In genomic region chr1:1006305-1007159, GRCh38 we compare ENCODE assay signal across 16 cellular contexts. TPM values are rescaled to one million over a fixed set of nuclear protein-coding genes. Genes with fewer than 3 reads are reported as not detected.
DNase-seq lines count a peak whose midpoint lies in the region; ATAC-seq and TF ChIP-seq lines count a peak whose summit lies in the region.
"Had no signal": no experiment of that assay in that cellular context is flagged by ENCODE, and none has a peak within 500 bp of the region (broad histone marks: within the 10 kb centered on the region; RNA-seq: fewer than 3 reads in every experiment).

No MANE protein-coding gene starts in this region.

- intact Hi-C loops in activated naive CD4-positive, alpha-beta T cell treated with anti-CD3 and anti-CD28 coated beads for 36 hours (cut with micrococcal nuclease): no loop called here
- intact Hi-C loops in left lung (cut with DNase I): no loop called here
- intact Hi-C loops in stomach (cut with DNase I; ENCODE audit: low total_unique reads): no loop called here

- H3K4me3 ChIP-seq in left lung (no peak overlapping the region), stomach (no peak overlapping the region)
- H3K4me3 ChIP-seq: tibial artery had no signal

- H3K27me3 Mint-ChIP-seq in activated naive CD4-positive, alpha-beta T cell treated with anti-CD3 and anti-CD28 coated beads, Interleukin-2, amount 10 ng/mL, durations not matched to agents 7 days and 5 days: peaks cover 74% of the 10 kb centered on the region
- peaks cover 27% of the 10 kb centered on the region for H3K27me3 Mint-ChIP-seq in activated naive CD4-positive, alpha-beta T cell treated with anti-CD3 and anti-CD28 coated beads for 36 hours (ENCODE audit: low read depth)

- DNase-seq in activated naive CD4-positive, alpha-beta T cell treated with anti-CD3 and anti-CD28 coated beads, Interleukin-2, amount 10 ng/mL, durations not matched to agents 7 days and 5 days: peak; percentile 17
- DNase-seq in activated naive CD4-positive, alpha-beta T cell treated with anti-CD3 and anti-CD28 coated beads for 36 hours: no peak
- peak; percentile 97 for DNase-seq in SW480 (ENCODE audit: low spot score)
- DNase-seq in left lung: peak; percentile 32 to 67
- peak; percentile 57 for DNase-seq in stomach
- DNase-seq in iPS-NIHi7 (ENCODE audit: extremely low spot score): no peak
- no peak for DNase-seq in nucleus accumbens (lab: John Stamatoyannopoulos, UW)
- DNase-seq: activated CD4-positive, alpha-beta T cell treated with anti-CD3 and anti-CD28 coated beads for 4 hours; KBM-7; kidney glomerular epithelial cell; NCI-H1694 treated with DMSO at 0.1 percent for 48 hours; stimulated activated CD4-positive, alpha-beta T cell treated with anti-CD3 and anti-CD28 coated beads, Interleukin-15, amount 100 ng/mL, for 24 hours; SW 1271; tibial artery had no signal

- no peak overlapping the region for H3K4me3 Mint-ChIP-seq in activated naive CD4-positive, alpha-beta T cell treated with anti-CD3 and anti-CD28 coated beads, Interleukin-2, amount 10 ng/mL, durations not matched to agents 7 days and 5 days
- no peak overlapping the region for H3K4me3 Mint-ChIP-seq in activated naive CD4-positive, alpha-beta T cell treated with anti-CD3 and anti-CD28 coated beads for 36 hours

- no peaks in the 10 kb centered on the region for H3K9me3 ChIP-seq in left lung
- H3K9me3 ChIP-seq in stomach: no peaks in the 10 kb centered on the region
- H3K9me3 ChIP-seq: tibial artery had no signal

- no peak overlapping the region for H3K27ac Mint-ChIP-seq in activated naive CD4-positive, alpha-beta T cell treated with anti-CD3 and anti-CD28 coated beads, Interleukin-2, amount 10 ng/mL, durations not matched to agents 7 days and 5 days
- no peak overlapping the region for H3K27ac Mint-ChIP-seq in activated naive CD4-positive, alpha-beta T cell treated with anti-CD3 and anti-CD28 coated beads for 36 hours

- ATAC-seq in left lung: no peak
- ATAC-seq in GM19035 (IDR thresholded peaks at IDR 0.05; ENCODE audit: unreplicated experiment): no peak

- no peak for TF ChIP-seq EP300 in stomach (IDR thresholded peaks at IDR 0.05)

- H3K27ac ChIP-seq in left lung (no peak overlapping the region), stomach (no peak overlapping the region)
- H3K27ac ChIP-seq: tibial artery had no signal

- H3K36me3 Mint-ChIP-seq in activated naive CD4-positive, alpha-beta T cell treated with anti-CD3 and anti-CD28 coated beads, Interleukin-2, amount 10 ng/mL, durations not matched to agents 7 days and 5 days: no peaks in the 10 kb centered on the region
- H3K36me3 Mint-ChIP-seq in activated naive CD4-positive, alpha-beta T cell treated with anti-CD3 and anti-CD28 coated beads for 36 hours (ENCODE audit: low read depth): no peaks in the 10 kb centered on the region

- 69 to 71% (median 70%) methylated on average over 23 to 37 of the region's 37 CpGs for WGBS in stomach, 5 donors

- TF ChIP-seq POLR2A in stomach (IDR thresholded peaks at IDR 0.05): no peak

- no peak for TF ChIP-seq CTCF in left lung (IDR thresholded peaks at IDR 0.05)
- no peak for TF ChIP-seq CTCF in stomach (IDR thresholded peaks at IDR 0.05)

- no peaks in the 10 kb centered on the region for H3K9me3 Mint-ChIP-seq in activated naive CD4-positive, alpha-beta T cell treated with anti-CD3 and anti-CD28 coated beads, Interleukin-2, amount 10 ng/mL, durations not matched to agents 7 days and 5 days
- H3K9me3 Mint-ChIP-seq in activated naive CD4-positive, alpha-beta T cell treated with anti-CD3 and anti-CD28 coated beads for 36 hours: no peaks in the 10 kb centered on the region

- CTCF ChIA-PET in activated naive CD4-positive, alpha-beta T cell treated with anti-CD3 and anti-CD28 coated beads, Interleukin-2, amount 10 ng/mL, durations not matched to agents 7 days and 5 days (lab: Charles Lee): interaction anchor here (0.8 to 1.7 kb wide), 2 partner anchors 22 to 24 kb away, joined by 5 read pairs; no protein-coding TSS in a partner anchor
- CTCF ChIA-PET in activated naive CD4-positive, alpha-beta T cell treated with anti-CD3 and anti-CD28 coated beads for 36 hours (lab: Charles Lee): interaction anchor here (2.3 kb wide), 1 partner anchor 22 kb away, joined by 9 read pairs; no protein-coding TSS in a partner anchor

- H3K36me3 ChIP-seq in left lung (no peaks in the 10 kb centered on the region), stomach (no peaks in the 10 kb centered on the region)

- H3K27me3 ChIP-seq in left lung: peaks cover 0 to 47% of the 10 kb centered on the region in 2 donors
- H3K27me3 ChIP-seq in stomach: peaks cover 0 to 47% (median 2%) of the 10 kb centered on the region in 3 donors

- H3K4me1 Mint-ChIP-seq in activated naive CD4-positive, alpha-beta T cell treated with anti-CD3 and anti-CD28 coated beads, Interleukin-2, amount 10 ng/mL, durations not matched to agents 7 days and 5 days: peaks cover 12% of the 10 kb centered on the region
- H3K4me1 Mint-ChIP-seq in activated naive CD4-positive, alpha-beta T cell treated with anti-CD3 and anti-CD28 coated beads for 36 hours (ENCODE audit: low read depth): peaks cover 9% of the 10 kb centered on the region

- peaks cover 12 to 22% of the 10 kb centered on the region in 2 donors for H3K4me1 ChIP-seq in left lung
- peaks cover 21 to 32% (median 28%) of the 10 kb centered on the region in 4 donors for H3K4me1 ChIP-seq in stomach

RNA-seq across cellular contexts. Expression of gene HES4, which starts 6.6 kb away (rescaled TPM):
- 1 to 10 TPM; 4.1 to 4.7 TPM for total RNA-seq in activated naive CD4-positive, alpha-beta T cell treated with anti-CD3 and anti-CD28 coated beads for 36 hours
- total RNA-seq in left lung (10 to 100 TPM; 25.6 to 37.5 TPM), stomach (100 to 1,000 TPM in 1 of 5 donors, 10 to 100 TPM in 3, not detected in 1; 14.9 to 212 (median 60.8) TPM)
- 10 to 100 TPM in 2 of 3 donors, 1 to 10 TPM in 1; 4.0 to 29.3 (median 13.4) TPM for polyA plus RNA-seq in stomach

RNA-seq across cellular contexts. Expression of gene ISG15, which starts 6.8 kb away (rescaled TPM):
- total RNA-seq in activated naive CD4-positive, alpha-beta T cell treated with anti-CD3 and anti-CD28 coated beads for 36 hours: 100 to 1,000 TPM; 143 to 147 TPM
- 10 to 100 TPM; 75.4 to 90.0 TPM for total RNA-seq in left lung
- total RNA-seq in stomach: 10 to 100 TPM; 16.3 to 84.6 (median 19.3) TPM
- 100 to 1,000 TPM in 1 of 3 donors, 10 to 100 TPM in 2; 78.1 to 105 (median 97.1) TPM for polyA plus RNA-seq in stomach

RNA-seq across cellular contexts. Expression of gene AGRN, which starts 13.4 kb away (rescaled TPM):
- 10 to 100 TPM; 30.5 to 35.1 TPM for total RNA-seq in activated naive CD4-positive, alpha-beta T cell treated with anti-CD3 and anti-CD28 coated beads for 36 hours
- total RNA-seq in left lung (100 to 1,000 TPM in 1 of 2 donors, 10 to 100 TPM in 1; 96.8 to 208 TPM), stomach (100 to 1,000 TPM in 2 of 5 donors, 10 to 100 TPM in 3; 38.0 to 459 (median 77.8) TPM)
- polyA plus RNA-seq in stomach: 10 to 100 TPM in 2 of 3 donors, 1 to 10 TPM in 1; 3.5 to 33.7 (median 31.9) TPM

RNA-seq across cellular contexts. Expression of gene PERM1, which starts 24.6 kb away (rescaled TPM):
- total RNA-seq in activated naive CD4-positive, alpha-beta T cell treated with anti-CD3 and anti-CD28 coated beads for 36 hours: not detected
- total RNA-seq in left lung (not detected), stomach (under 1 TPM in 1 of 5 donors, not detected in 4; 0.43 TPM)
- under 1 TPM; 0.37 to 0.88 (median 0.46) TPM for polyA plus RNA-seq in stomach
- total RNA-seq: A673 had no signal

RNA-seq across cellular contexts. Expression of gene PLEKHN1, which starts 40.2 kb away (rescaled TPM):
- under 1 TPM; 0.52 to 0.69 TPM for total RNA-seq in activated naive CD4-positive, alpha-beta T cell treated with anti-CD3 and anti-CD28 coated beads for 36 hours
- total RNA-seq in left lung (1 to 10 TPM; 3.8 to 5.1 TPM), stomach (10 to 100 TPM in 1 of 5 donors, under 1 TPM in 3, not detected in 1; 0.29 to 29.2 (median 0.50) TPM)
- 10 to 100 TPM in 1 of 3 donors, 1 to 10 TPM in 1, not detected in 1; 2.9 to 13.6 TPM for polyA plus RNA-seq in stomach
- total RNA-seq: A673 had no signal

Comparison
In these comparisons a context has a peak if more than half of its experiments do, and no peak if none do; other contexts are left out.
1. DNase-seq: peak in activated naive CD4-positive, alpha-beta T cell treated with anti-CD3 and anti-CD28 coated beads, Interleukin-2, amount 10 ng/mL, durations not matched to agents 7 days and 5 days (single experiment), SW480 (single experiment), left lung (2 of 2) and stomach (single experiment); none in activated naive CD4-positive, alpha-beta T cell treated with anti-CD3 and anti-CD28 coated beads for 36 hours (single experiment), iPS-NIHi7 (single experiment) and nucleus accumbens (0 of 56).